In genomic region chr4:85842540-85842939, GRCh38 we compare ENCODE assay signal across 1 cellular context.
TF ChIP-seq lines count a peak whose summit lies in the region.

No MANE protein-coding gene starts in this region.

TF ChIP-seq in WTC11, 78 proteins besides CTCF, POLR2A, EP300 and RAD21 (continued from another document):
- TF ChIP-seq, protein P1, sequence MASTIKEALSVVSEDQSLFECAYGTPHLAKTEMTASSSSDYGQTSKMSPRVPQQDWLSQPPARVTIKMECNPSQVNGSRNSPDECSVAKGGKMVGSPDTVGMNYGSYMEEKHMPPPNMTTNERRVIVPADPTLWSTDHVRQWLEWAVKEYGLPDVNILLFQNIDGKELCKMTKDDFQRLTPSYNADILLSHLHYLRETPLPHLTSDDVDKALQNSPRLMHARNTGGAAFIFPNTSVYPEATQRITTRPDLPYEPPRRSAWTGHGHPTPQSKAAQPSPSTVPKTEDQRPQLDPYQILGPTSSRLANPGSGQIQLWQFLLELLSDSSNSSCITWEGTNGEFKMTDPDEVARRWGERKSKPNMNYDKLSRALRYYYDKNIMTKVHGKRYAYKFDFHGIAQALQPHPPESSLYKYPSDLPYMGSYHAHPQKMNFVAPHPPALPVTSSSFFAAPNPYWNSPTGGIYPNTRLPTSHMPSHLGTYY (CRISPR knock-in tag; IDR thresholded peaks at IDR 0.05) = no peak
- TF ChIP-seq, protein P2, sequence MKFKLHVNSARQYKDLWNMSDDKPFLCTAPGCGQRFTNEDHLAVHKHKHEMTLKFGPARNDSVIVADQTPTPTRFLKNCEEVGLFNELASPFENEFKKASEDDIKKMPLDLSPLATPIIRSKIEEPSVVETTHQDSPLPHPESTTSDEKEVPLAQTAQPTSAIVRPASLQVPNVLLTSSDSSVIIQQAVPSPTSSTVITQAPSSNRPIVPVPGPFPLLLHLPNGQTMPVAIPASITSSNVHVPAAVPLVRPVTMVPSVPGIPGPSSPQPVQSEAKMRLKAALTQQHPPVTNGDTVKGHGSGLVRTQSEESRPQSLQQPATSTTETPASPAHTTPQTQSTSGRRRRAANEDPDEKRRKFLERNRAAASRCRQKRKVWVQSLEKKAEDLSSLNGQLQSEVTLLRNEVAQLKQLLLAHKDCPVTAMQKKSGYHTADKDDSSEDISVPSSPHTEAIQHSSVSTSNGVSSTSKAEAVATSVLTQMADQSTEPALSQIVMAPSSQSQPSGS (CRISPR knock-in tag; IDR thresholded peaks at IDR 0.05; ENCODE audit: borderline replicate concordance, low read depth) = no peak
- TF ChIP-seq OVOL2 (CRISPR knock-in tag; IDR thresholded peaks at IDR 0.05; ENCODE audit: borderline replicate concordance) = no peak
- TF ChIP-seq CREM (CRISPR knock-in tag; IDR thresholded peaks at IDR 0.05) = no peak
